In genomic region chr10:3806603-3807002, GRCh38 we compare ENCODE assay signal across 8 cellular contexts. TPM values are rescaled to one million over a fixed set of nuclear protein-coding genes. Genes with fewer than 3 reads are reported as not detected.
DNase-seq lines count a peak whose midpoint lies in the region; ATAC-seq and TF ChIP-seq lines count a peak whose summit lies in the region.

No MANE protein-coding gene starts in this region.

- H3K27ac ChIP-seq in CD8-positive, alpha-beta T cell (ENCODE audit: low read depth, low read length), result peak overlapping the region; percentile 85
- H3K27ac ChIP-seq in brain microvascular endothelial cell (peak overlapping the region; percentile 99), muscle layer of colon (ENCODE audit: low read depth, low read length) (peak overlapping the region; percentile 70)

- no peaks in the 10 kb centered on the region for H3K9me3 Mint-ChIP-seq in CD8-positive, alpha-beta T cell
- H3K9me3 Mint-ChIP-seq in nephron progenitor cell, result no peaks in the 10 kb centered on the region

- intact Hi-C loops in CD8-positive, alpha-beta T cell (cut with DNase I, micrococcal nuclease), result loop anchor here in 1 of 2 experiments (1.0 to 5.0 kb wide), 4 partner anchors 46 to 141 kb away; no protein-coding TSS in a partner anchor

- no peak for TF ChIP-seq CTCF in CD8-positive, alpha-beta T cell (IDR thresholded peaks at IDR 0.05)
- TF ChIP-seq CTCF in brain microvascular endothelial cell (IDR thresholded peaks at IDR 0.05; ENCODE audit: low read depth, low read length, missing control alignments), result no peak
- no peak for TF ChIP-seq CTCF in GM13976 (IDR thresholded peaks at IDR 0.05; ENCODE audit: borderline replicate concordance, control extremely low read depth, extremely low read depth, insufficient read depth, missing control alignments)
- no peak for TF ChIP-seq CTCF in nephron progenitor cell (IDR thresholded peaks at IDR 0.05)

- peak overlapping the region; percentile 36 for H3K4me3 Mint-ChIP-seq in CD8-positive, alpha-beta T cell
- H3K4me3 Mint-ChIP-seq in nephron progenitor cell, result no peak overlapping the region

- no peak overlapping the region for H3K4me3 ChIP-seq in CD8-positive, alpha-beta T cell (ENCODE audit: low read depth, low read length)
- H3K4me3 ChIP-seq in brain microvascular endothelial cell (ENCODE audit: low read depth, low read length) (no peak overlapping the region), muscle layer of colon (ENCODE audit: low read depth in 1 of 2, low read length in 2 of 2) (no peak overlapping the region)

- no peaks in the 10 kb centered on the region for H3K9me3 ChIP-seq in CD8-positive, alpha-beta T cell (ENCODE audit: low read length)
- H3K9me3 ChIP-seq in muscle layer of colon (ENCODE audit: low read length), result no peaks in the 10 kb centered on the region

- in situ Hi-C loops in brain microvascular endothelial cell (cut with HindIII; ENCODE audit: low pct_ligation_motif_present, low sequenced_read_pairs), result no loop called here
- in situ Hi-C loops in KBM-7 (cut with MboI; ENCODE audit: low pct_unique_long_range_greater_than_20kb, low sequenced_read_pairs), result no loop called here
- in situ Hi-C loops in GM13976 (cut with MboI; ENCODE audit: low sequenced_read_pairs, unreplicated experiment), result no loop called here

- H3K9ac ChIP-seq in muscle layer of colon (ENCODE audit: low read length), result no peak overlapping the region

- peaks cover 84% of the 10 kb centered on the region for H3K4me1 ChIP-seq in CD8-positive, alpha-beta T cell (ENCODE audit: insufficient read depth, low read length)
- peaks cover 47% of the 10 kb centered on the region for H3K4me1 ChIP-seq in muscle layer of colon (ENCODE audit: insufficient read depth, low read length)

- H3K27ac Mint-ChIP-seq in CD8-positive, alpha-beta T cell, result peak overlapping the region; percentile 99
- no peak overlapping the region for H3K27ac Mint-ChIP-seq in nephron progenitor cell

- no peak for ATAC-seq in CD8-positive, alpha-beta T cell

- H3K27me3 Mint-ChIP-seq in CD8-positive, alpha-beta T cell (ENCODE audit: low read depth), result no peaks in the 10 kb centered on the region
- H3K27me3 Mint-ChIP-seq in nephron progenitor cell (ENCODE audit: low read depth, poor library complexity), result no peaks in the 10 kb centered on the region

- no peaks in the 10 kb centered on the region for H3K36me3 Mint-ChIP-seq in CD8-positive, alpha-beta T cell
- H3K36me3 Mint-ChIP-seq in nephron progenitor cell (ENCODE audit: low read depth), result no peaks in the 10 kb centered on the region

- POLR2A ChIA-PET in CD8-positive, alpha-beta T cell (lab: Charles Lee), result interaction anchor here (0.6 to 9.9 kb wide), 3 partner anchors 22 to 32 kb away, joined by 3 to 229 read pairs (median 7); partner anchors contain the start of gene KLF6

- peaks cover 77% of the 10 kb centered on the region for H3K4me1 Mint-ChIP-seq in CD8-positive, alpha-beta T cell (ENCODE audit: low read depth)
- peaks cover 80% of the 10 kb centered on the region for H3K4me1 Mint-ChIP-seq in nephron progenitor cell

- no peaks in the 10 kb centered on the region for H3K27me3 ChIP-seq in CD8-positive, alpha-beta T cell (ENCODE audit: insufficient read depth, low read length)
- H3K27me3 ChIP-seq in brain microvascular endothelial cell (replicated peaks), result no peaks in the 10 kb centered on the region
- no peaks in the 10 kb centered on the region for H3K27me3 ChIP-seq in muscle layer of colon (ENCODE audit: control insufficient read depth in 1 of 2, insufficient read depth in 2 of 2, low read length in 2 of 2)

- H3K36me3 ChIP-seq in CD8-positive, alpha-beta T cell (ENCODE audit: insufficient read depth, low read length), result no peaks in the 10 kb centered on the region
- H3K36me3 ChIP-seq in brain microvascular endothelial cell (replicated peaks) (no peaks in the 10 kb centered on the region), muscle layer of colon (ENCODE audit: insufficient read depth, low read length) (no peaks in the 10 kb centered on the region)

- CTCF ChIA-PET in CD8-positive, alpha-beta T cell (lab: Charles Lee), result interaction anchor here (1.0 kb wide), 1 partner anchor 23 kb away, joined by 5 read pairs; no protein-coding TSS in a partner anchor

- no peak for DNase-seq in CD8-positive, alpha-beta T cell
- peak; percentile 61 for DNase-seq in NCI-H1436 (lab: John Stamatoyannopoulos, UW)
- peak; percentile 92 for DNase-seq in brain microvascular endothelial cell
- DNase-seq in KBM-7, result no peak
- no peak for DNase-seq in GM13976 (ENCODE audit: low spot score)
- DNase-seq in nephron progenitor cell, result no peak
- no peak for DNase-seq in NCI-H524 (lab: John Stamatoyannopoulos, UW)

RNA-seq across cellular contexts. Expression of gene KLF6, which starts 21.6 kb away (rescaled TPM):
- total RNA-seq in CD8-positive, alpha-beta T cell, result 100 to 1,000 TPM; 552 to 566 TPM

Comparison
In these comparisons a context has a peak if more than half of its experiments do, and no peak if none do; other contexts are left out.
1. DNase-seq: peak in NCI-H1436 (single experiment) and brain microvascular endothelial cell (single experiment); none in CD8-positive, alpha-beta T cell (0 of 7), KBM-7 (single experiment), GM13976 (single experiment), nephron progenitor cell (single experiment) and NCI-H524 (0 of 2).
2. Peak in every context shown above with its lines, with median percentiles within 50 percentile points of each other: H3K27ac ChIP-seq.